ENCODE assay signal across 22 cellular contexts in the genomic region with DNA sequence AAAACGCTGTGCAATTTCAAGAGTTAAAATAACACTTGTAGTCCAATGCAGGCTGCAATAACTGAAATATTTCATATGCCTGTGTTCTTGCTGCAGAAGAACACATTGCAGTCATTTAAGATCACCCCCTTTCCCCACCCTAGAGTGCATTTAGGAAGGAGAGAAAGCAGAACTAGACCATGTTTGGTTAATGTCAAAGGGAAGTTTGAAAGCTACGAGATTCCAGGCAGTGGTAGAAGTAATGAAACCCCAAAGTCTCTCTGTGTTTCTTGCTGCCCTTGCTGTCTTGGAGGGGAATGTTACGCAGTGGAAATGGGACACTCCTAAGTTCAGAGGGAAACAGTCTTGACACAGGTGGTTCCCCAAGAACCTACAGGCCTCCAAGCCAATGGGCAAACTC.
A peak's percentile ranks its signal among the peaks of the same experiment; 100 is the strongest.
DNase-seq lines count a peak whose midpoint lies in the region; ATAC-seq and TF ChIP-seq lines count a peak whose summit lies in the region.
"Had no signal": no experiment of that assay in that cellular context is flagged by ENCODE, and none has a peak within 500 bp of the region (broad histone marks: within the 10 kb centered on the region; RNA-seq: fewer than 3 reads in every experiment).

No MANE protein-coding gene starts in this region.

- H3K36me3 ChIP-seq in left ventricle myocardium inferior (no peaks in the 10 kb centered on the region), gastroesophageal sphincter (no peaks in the 10 kb centered on the region)
- H3K36me3 ChIP-seq: SJSA1, stomach had no signal

- DNase-seq in Right ventricle myocardium superior (no peak), left ventricle myocardium inferior (no peak), NOMO-1 treated with DMSO at 0.1 percent for 48 hours (lab: John Stamatoyannopoulos, UW; ENCODE audit: unreplicated experiment) (peak; percentile 84), glutamatergic neuron (no peak), NCI-H748 treated with DMSO at 0.1 percent for 48 hours (lab: John Stamatoyannopoulos, UW) (no peak)
- DNase-seq in stimulated activated naive B cell treated with anti-CD40 and anti-IgM and Interleukin-4, amounts not matched to agents 10 μg/mL and 1 μg/mL and 100 μg/mL, for 72 hours = no peak
- DNase-seq: 8988T; activated CD4-positive, alpha-beta memory T cell treated with anti-CD3 and anti-CD28 coated beads, Interleukin-2, amount 10 ng/mL, durations not matched to agents 7 days and 5 days; activated naive CD8-positive, alpha-beta T cell treated with anti-CD3 and anti-CD28 coated beads, Interleukin-2, amount 50 U/mL, for 24 hours; caudate nucleus; CD4-positive, alpha-beta memory T cell; DMS79 treated with DMSO at 0.1 percent for 48 hours; effector memory CD4-positive, alpha-beta T cell; kidney; NCI-H146; NCI-H226; stimulated activated CD4-positive, alpha-beta T cell treated with anti-CD3 and anti-CD28 coated beads, Interleukin-12 subunit alpha, Interleukin-12 subunit beta, amount 100 ng/mL, for 4 hours; stomach had no signal

- H3K27me3 ChIP-seq in left ventricle myocardium inferior (ENCODE audit: low read depth) = no peaks in the 10 kb centered on the region
- no peaks in the 10 kb centered on the region for H3K27me3 ChIP-seq in gastroesophageal sphincter
- H3K27me3 ChIP-seq: SJSA1, stomach had no signal

- no peak for TF ChIP-seq POLR2A in gastroesophageal sphincter (IDR thresholded peaks at IDR 0.05)

- 82 to 83% methylated on average over 2 to 3 of the region's 3 CpGs for WGBS in gastroesophageal sphincter (ENCODE audit: low coverage in 1 of 2), 2 donors

- TF ChIP-seq CTCF in left ventricle myocardium inferior (IDR thresholded peaks at IDR 0.05; ENCODE audit: borderline replicate concordance) = no peak
- TF ChIP-seq CTCF in gastroesophageal sphincter (IDR thresholded peaks at IDR 0.05) = no peak
- no peak for TF ChIP-seq CTCF in glutamatergic neuron (IDR thresholded peaks at IDR 0.05; ENCODE audit: partially characterized antibody, unreplicated experiment)

- no peaks in the 10 kb centered on the region for H3K27me3 Mint-ChIP-seq in stimulated activated naive B cell treated with anti-CD40 and anti-IgM and Interleukin-4, amounts not matched to agents 10 μg/mL and 1 μg/mL and 100 μg/mL, for 72 hours
- H3K27me3 Mint-ChIP-seq in glutamatergic neuron (ENCODE audit: unreplicated experiment) = peaks cover 3% of the 10 kb centered on the region
- H3K27me3 Mint-ChIP-seq: activated naive CD8-positive, alpha-beta T cell treated with anti-CD3 and anti-CD28 coated beads, Interleukin-2, amount 50 U/mL, for 24 hours had no signal

- no peak for TF ChIP-seq EP300 in gastroesophageal sphincter (IDR thresholded peaks at IDR 0.05)

- H3K4me1 ChIP-seq in left ventricle myocardium inferior = no peaks in the 10 kb centered on the region
- H3K4me1 ChIP-seq in gastroesophageal sphincter = no peaks in the 10 kb centered on the region

- H3K4me1 Mint-ChIP-seq in stimulated activated naive B cell treated with anti-CD40 and anti-IgM and Interleukin-4, amounts not matched to agents 10 μg/mL and 1 μg/mL and 100 μg/mL, for 72 hours = peaks cover 49 to 50% of the 10 kb centered on the region in 2 donors
- H3K4me1 Mint-ChIP-seq in glutamatergic neuron (ENCODE audit: low read depth, unreplicated experiment) = no peaks in the 10 kb centered on the region

- H3K4me3 ChIP-seq in left ventricle myocardium inferior = no peak overlapping the region
- H3K4me3 ChIP-seq in gastroesophageal sphincter = no peak overlapping the region
- H3K4me3 ChIP-seq: SJSA1, stomach had no signal

- H3K9me3 ChIP-seq in left ventricle myocardium inferior (replicated peaks) (peaks cover 4% of the 10 kb centered on the region), gastroesophageal sphincter (no peaks in the 10 kb centered on the region)
- H3K9me3 ChIP-seq: SJSA1, stomach had no signal

- no peak overlapping the region for H3K27ac ChIP-seq in left ventricle myocardium inferior (replicated peaks)
- H3K27ac ChIP-seq in gastroesophageal sphincter = no peak overlapping the region
- H3K27ac ChIP-seq: SJSA1 had no signal

- intact Hi-C loops in Right ventricle myocardium superior (cut with DNase I) = no loop called here
- intact Hi-C loops in left ventricle myocardium inferior (cut with micrococcal nuclease) = no loop called here

- peak; percentile 38 for ATAC-seq in Right ventricle myocardium superior (ENCODE audit: poor library complexity)
- ATAC-seq in gastroesophageal sphincter = peak; percentile 34
- ATAC-seq in stimulated activated naive B cell treated with anti-CD40 and anti-IgM and Interleukin-4, amounts not matched to agents 10 μg/mL and 1 μg/mL and 100 μg/mL, for 72 hours (replicated peaks) = peak; percentile 20 to 31
- ATAC-seq in HG02973 (IDR thresholded peaks at IDR 0.05; ENCODE audit: unreplicated experiment) = no peak
- ATAC-seq: activated naive CD8-positive, alpha-beta T cell treated with anti-CD3 and anti-CD28 coated beads, Interleukin-2, amount 50 U/mL, for 24 hours had no signal

- H3K4me3 Mint-ChIP-seq in stimulated activated naive B cell treated with anti-CD40 and anti-IgM and Interleukin-4, amounts not matched to agents 10 μg/mL and 1 μg/mL and 100 μg/mL, for 72 hours = no peak overlapping the region
- H3K4me3 Mint-ChIP-seq in glutamatergic neuron (ENCODE audit: unreplicated experiment) = no peak overlapping the region
- H3K4me3 Mint-ChIP-seq: activated CD4-positive, alpha-beta memory T cell treated with anti-CD3 and anti-CD28 coated beads, Interleukin-2, amount 10 ng/mL, durations not matched to agents 7 days and 5 days; activated naive CD8-positive, alpha-beta T cell treated with anti-CD3 and anti-CD28 coated beads, Interleukin-2, amount 50 U/mL, for 24 hours; activated T-helper 1 cell treated with anti-CD3 and anti-CD28 coated beads, Interleukin-12 subunit alpha, Interleukin-12 subunit beta, Interleukin-2, Interleukin-4 antibody, amounts not matched to agents 30 ng/mL and 10 ng/mL and 1 ng/mL, durations not matched to agents 14 hours and 24 hours and 36 hours; CD4-positive, alpha-beta memory T cell had no signal

- H3K9me3 Mint-ChIP-seq in stimulated activated naive B cell treated with anti-CD40 and anti-IgM and Interleukin-4, amounts not matched to agents 10 μg/mL and 1 μg/mL and 100 μg/mL, for 72 hours = no peaks in the 10 kb centered on the region
- H3K9me3 Mint-ChIP-seq in glutamatergic neuron (ENCODE audit: unreplicated experiment) = no peaks in the 10 kb centered on the region
- H3K9me3 Mint-ChIP-seq: activated CD4-positive, alpha-beta memory T cell treated with anti-CD3 and anti-CD28 coated beads, Interleukin-2, amount 10 ng/mL, durations not matched to agents 7 days and 5 days; activated naive CD8-positive, alpha-beta T cell treated with anti-CD3 and anti-CD28 coated beads, Interleukin-2, amount 50 U/mL, for 24 hours; CD4-positive, alpha-beta memory T cell had no signal

- H3K36me3 Mint-ChIP-seq in stimulated activated naive B cell treated with anti-CD40 and anti-IgM and Interleukin-4, amounts not matched to agents 10 μg/mL and 1 μg/mL and 100 μg/mL, for 72 hours = no peaks in the 10 kb centered on the region
- H3K36me3 Mint-ChIP-seq in glutamatergic neuron (ENCODE audit: unreplicated experiment) = no peaks in the 10 kb centered on the region
- H3K36me3 Mint-ChIP-seq: CD4-positive, alpha-beta memory T cell had no signal

- H3K27ac Mint-ChIP-seq in stimulated activated naive B cell treated with anti-CD40 and anti-IgM and Interleukin-4, amounts not matched to agents 10 μg/mL and 1 μg/mL and 100 μg/mL, for 72 hours = no peak overlapping the region
- H3K27ac Mint-ChIP-seq in glutamatergic neuron (ENCODE audit: unreplicated experiment) = no peak overlapping the region
- H3K27ac Mint-ChIP-seq: activated CD4-positive, alpha-beta memory T cell treated with anti-CD3 and anti-CD28 coated beads, Interleukin-2, amount 10 ng/mL, durations not matched to agents 7 days and 5 days; activated naive CD8-positive, alpha-beta T cell treated with anti-CD3 and anti-CD28 coated beads, Interleukin-2, amount 50 U/mL, for 24 hours; activated T-helper 1 cell treated with anti-CD3 and anti-CD28 coated beads, Interleukin-12 subunit alpha, Interleukin-12 subunit beta, Interleukin-2, Interleukin-4 antibody, amounts not matched to agents 30 ng/mL and 10 ng/mL and 1 ng/mL, durations not matched to agents 14 hours and 24 hours and 36 hours; CD4-positive, alpha-beta memory T cell had no signal
